In the genomic region with DNA sequence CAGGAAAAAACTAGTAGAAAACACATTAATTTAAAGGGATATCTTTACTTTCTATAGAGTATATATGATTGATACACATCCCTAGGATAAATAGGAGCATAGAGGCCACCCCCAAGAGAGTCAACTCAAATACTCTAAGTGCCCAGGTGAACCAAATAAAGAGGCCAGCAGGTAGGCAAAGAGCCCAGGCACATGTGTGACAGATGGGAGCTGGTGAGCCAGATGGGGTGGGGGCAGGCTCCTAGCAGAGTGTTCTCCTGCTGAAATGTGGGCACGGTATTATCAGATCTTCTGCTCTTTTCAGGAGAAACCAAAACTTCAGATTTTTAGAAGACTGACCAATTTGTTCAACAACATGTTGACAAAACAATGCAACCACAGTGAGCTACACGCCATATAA, we compare ENCODE assay signal across 24 cellular contexts.
"Had no signal": no experiment of that assay in that cellular context is flagged by ENCODE, and none has a peak within 500 bp of the region (broad histone marks: within the 10 kb centered on the region; RNA-seq: fewer than 3 reads in every experiment).

No MANE protein-coding gene starts in this region.

- H3K27me3 Mint-ChIP-seq: T-helper 17 cell had no signal

- H3K36me3 Mint-ChIP-seq: IgD-negative memory B cell had no signal

- H3K4me3 Mint-ChIP-seq: IgD-negative memory B cell, T-helper 17 cell had no signal

- ATAC-seq: K562, Panc1, PC-3, SK-N-SH treated with all-trans-retinoic acid at 6 μM for 48 hours, T-helper 17 cell had no signal

- H3K27ac Mint-ChIP-seq: IgD-negative memory B cell, T-helper 17 cell had no signal

- H3K4me1 Mint-ChIP-seq: IgD-negative memory B cell, T-helper 17 cell had no signal

- DNase-seq: Kasumi-1; MV-4-11; NCI-H1048; NCI-H1105; NCI-H1417; NCI-H1436 treated with DMSO at 0.1 percent for 48 hours; NCI-H1694; NCI-H187 treated with DMSO at 0.1 percent for 48 hours; NCI-H2029 treated with DMSO at 0.1 percent for 48 hours; NCI-H226; NCI-H446; NCI-H510A; NCI-H526 treated with DMSO at 0.1 percent for 48 hours; NCI-H774; NK-92 treated with Interleukin-12 subunit alpha and Interleukin-12 subunit beta, amount 100 ng/mL, for 24 hours; PC-3; SHP77; SJCRH30; T-helper 1 cell; T-helper 17 cell had no signal
